Comparison of ENCODE assay signal across 24 cellular contexts in genomic region chr1:3020263-3020909, GRCh38. TPM values are rescaled to one million over a fixed set of nuclear protein-coding genes. Genes with fewer than 3 reads are reported as not detected.
DNase-seq lines count a peak whose midpoint lies in the region; ATAC-seq and TF ChIP-seq lines count a peak whose summit lies in the region.
"Had no signal": no experiment of that assay in that cellular context is flagged by ENCODE, and none has a peak within 500 bp of the region (broad histone marks: within the 10 kb centered on the region; RNA-seq: fewer than 3 reads in every experiment).

No MANE protein-coding gene starts in this region.

- CTCF ChIA-PET in HEK293 (lab: Yijun Ruan, JAX), result no interaction called here
- CTCF ChIA-PET in RWPE1 (lab: Yijun Ruan, JAX), result no interaction called here

- H3K4me3 Mint-ChIP-seq in CD14-positive monocyte, result no peak overlapping the region
- H3K4me3 Mint-ChIP-seq in stimulated activated effector memory CD8-positive, alpha-beta T cell treated with anti-CD3 and anti-CD28 coated beads, Interleukin-12 subunit alpha, Interleukin-12 subunit beta, amount 100 ng/mL, for 72 hours, result no peak overlapping the region

- peak; percentile 32 for DNase-seq in CD14-positive monocyte (ENCODE audit: low spot score)
- DNase-seq in mucosa of descending colon, result peak in 2 of 3 donors; percentile 7 to 23
- no peak for DNase-seq in stimulated activated effector memory CD8-positive, alpha-beta T cell treated with anti-CD3 and anti-CD28 coated beads, Interleukin-12 subunit alpha, Interleukin-12 subunit beta, amount 100 ng/mL, for 72 hours (ENCODE audit: low spot score in 2 of 2)
- DNase-seq in RWPE1 (ENCODE audit: low spot score), result no peak
- no peak for DNase-seq in NCI-H2227 treated with DMSO at 0.1 percent for 48 hours (lab: John Stamatoyannopoulos, UW)
- no peak for DNase-seq in GM19238 (ENCODE audit: insufficient read length, low spot score)
- DNase-seq: DMS153, DND-41, H7, Kasumi-1, NCI-H1092 treated with DMSO at 0.1 percent for 48 hours, NCI-H1436, NCI-H187, NCI-H2081 treated with DMSO at 0.1 percent for 48 hours, NCI-H2171, NCI-H524, NCI-H774, SK-N-SH had no signal

- H3K27ac ChIP-seq in HEK293 (ENCODE audit: extremely low read depth, low read depth, low read length) (no peak overlapping the region), RWPE1 (no peak overlapping the region)
- H3K27ac ChIP-seq: C4-2B had no signal

- intact Hi-C loops in CD14-positive monocyte (cut with micrococcal nuclease), result no loop called here
- intact Hi-C loops in mucosa of descending colon (cut with DNase I, micrococcal nuclease), result no loop called here

- H3K36me3 Mint-ChIP-seq in CD14-positive monocyte, result no peaks in the 10 kb centered on the region
- no peaks in the 10 kb centered on the region for H3K36me3 Mint-ChIP-seq in stimulated activated effector memory CD8-positive, alpha-beta T cell treated with anti-CD3 and anti-CD28 coated beads, Interleukin-12 subunit alpha, Interleukin-12 subunit beta, amount 100 ng/mL, for 72 hours

- no peak overlapping the region for H3K27ac Mint-ChIP-seq in CD14-positive monocyte
- peak overlapping the region; percentile 43 for H3K27ac Mint-ChIP-seq in stimulated activated effector memory CD8-positive, alpha-beta T cell treated with anti-CD3 and anti-CD28 coated beads, Interleukin-12 subunit alpha, Interleukin-12 subunit beta, amount 100 ng/mL, for 72 hours

- H3K27me3 Mint-ChIP-seq in CD14-positive monocyte (ENCODE audit: low read depth in 3 of 3), result peaks cover 0 to 2% (median 0%) of the 10 kb centered on the region in 3 donors

- no peak for ATAC-seq in mucosa of descending colon
- no peak for ATAC-seq in stimulated activated effector memory CD8-positive, alpha-beta T cell treated with anti-CD3 and anti-CD28 coated beads, Interleukin-12 subunit alpha, Interleukin-12 subunit beta, amount 100 ng/mL, for 72 hours

- H3K4me1 ChIP-seq in HEK293 (ENCODE audit: control insufficient read depth, insufficient read depth, low read length), result no peaks in the 10 kb centered on the region
- H3K4me1 ChIP-seq in mucosa of descending colon (ENCODE audit: low read depth), result no peaks in the 10 kb centered on the region

- H3K4me1 Mint-ChIP-seq in CD14-positive monocyte, result no peaks in the 10 kb centered on the region
- H3K4me1 Mint-ChIP-seq in stimulated activated effector memory CD8-positive, alpha-beta T cell treated with anti-CD3 and anti-CD28 coated beads, Interleukin-12 subunit alpha, Interleukin-12 subunit beta, amount 100 ng/mL, for 72 hours, result no peaks in the 10 kb centered on the region

- H3K9me3 ChIP-seq in HEK293 (ENCODE audit: control insufficient read depth, insufficient read depth, low read depth, low read length), result no peaks in the 10 kb centered on the region
- H3K9me3 ChIP-seq in mucosa of descending colon, result no peaks in the 10 kb centered on the region
- H3K9me3 ChIP-seq: SK-N-SH had no signal

- no peaks in the 10 kb centered on the region for H3K36me3 ChIP-seq in HEK293 (ENCODE audit: control insufficient read depth in 2 of 2, insufficient read depth in 1 of 2, low read length in 2 of 2)
- no peaks in the 10 kb centered on the region for H3K36me3 ChIP-seq in mucosa of descending colon (ENCODE audit: low read depth)

- TF ChIP-seq CTCF in CD14-positive monocyte (IDR thresholded peaks at IDR 0.05), result no peak
- TF ChIP-seq CTCF in HEK293 (tag by site-specific recombination; IDR thresholded peaks at IDR 0.05), result no peak
- no peak for TF ChIP-seq CTCF in mucosa of descending colon (IDR thresholded peaks at IDR 0.05)
- no peak for TF ChIP-seq CTCF in RWPE1 (conservative IDR thresholded peaks at IDR 0.05; ENCODE audit: low read depth)

- no peak overlapping the region for H3K4me3 ChIP-seq in HEK293 (ENCODE audit: low read depth, low read length)
- no peak overlapping the region for H3K4me3 ChIP-seq in mucosa of descending colon
- H3K4me3 ChIP-seq: K562 had no signal

- H3K9me3 Mint-ChIP-seq in CD14-positive monocyte, result peaks cover 0 to 2% (median 0%) of the 10 kb centered on the region in 7 donors
- no peaks in the 10 kb centered on the region for H3K9me3 Mint-ChIP-seq in stimulated activated effector memory CD8-positive, alpha-beta T cell treated with anti-CD3 and anti-CD28 coated beads, Interleukin-12 subunit alpha, Interleukin-12 subunit beta, amount 100 ng/mL, for 72 hours

- POLR2A ChIA-PET in HEK293 (lab: Yijun Ruan, JAX) (no interaction called here), RWPE1 (lab: Yijun Ruan, JAX; ENCODE audit: low non-redundant PET) (no interaction called here)

TF ChIP-seq in HEK293, 187 proteins besides CTCF, POLR2A, EP300 and RAD21:
- TF ChIP-seq ZNF530 (tag by site-specific recombination; IDR thresholded peaks at IDR 0.05; ENCODE audit: low read depth), result no peak
- TF ChIP-seq ZNF548 (tag by site-specific recombination; IDR thresholded peaks at IDR 0.05), result no peak
- TF ChIP-seq PRDM6 (tag by site-specific recombination; IDR thresholded peaks at IDR 0.05), result no peak
- TF ChIP-seq ZBTB10 (tag by site-specific recombination; IDR thresholded peaks at IDR 0.05), result no peak
- no peak for TF ChIP-seq ZNF621 (tag by site-specific recombination; IDR thresholded peaks at IDR 0.05)
- TF ChIP-seq GLIS1 (tag by site-specific recombination; IDR thresholded peaks at IDR 0.05), result peak; percentile 66
- TF ChIP-seq ZFP37 (tag by site-specific recombination; IDR thresholded peaks at IDR 0.05), result no peak
- no peak for TF ChIP-seq ZNF214 (tag by site-specific recombination; IDR thresholded peaks at IDR 0.05; ENCODE audit: borderline replicate concordance)
- TF ChIP-seq ZNF664 (tag by site-specific recombination; IDR thresholded peaks at IDR 0.05), result no peak

RNA-seq across cellular contexts. Expression of gene ACTRT2, which starts 0.9 kb away (rescaled TPM):
- polyA plus RNA-seq in CD14-positive monocyte, result not detected
- not detected for total RNA-seq in mucosa of descending colon
- total RNA-seq: A673, HT1080, K562, M059J had no signal
- polyA plus RNA-seq: K562, SK-N-SH had no signal

RNA-seq across cellular contexts. Expression of gene PRDM16, which starts 48.6 kb away (rescaled TPM):
- polyA plus RNA-seq in CD14-positive monocyte, result not detected
- 1 to 10 TPM; 1.6 to 2.5 (median 2.4) TPM for total RNA-seq in mucosa of descending colon
- total RNA-seq: HT1080, M059J had no signal
- polyA plus RNA-seq: SK-N-SH had no signal

Comparison
In these comparisons a context has a peak if more than half of its experiments do, and no peak if none do; other contexts are left out.
1. DNase-seq: peak in CD14-positive monocyte (single experiment) and mucosa of descending colon (2 of 3); none in stimulated activated effector memory CD8-positive, alpha-beta T cell treated with anti-CD3 and anti-CD28 coated beads, Interleukin-12 subunit alpha, Interleukin-12 subunit beta, amount 100 ng/mL, for 72 hours (0 of 2), RWPE1 (single experiment), NCI-H2227 treated with DMSO at 0.1 percent for 48 hours (single experiment) and GM19238 (single experiment).